Comparison of ENCODE assay signal across 17 cellular contexts in the genomic region with DNA sequence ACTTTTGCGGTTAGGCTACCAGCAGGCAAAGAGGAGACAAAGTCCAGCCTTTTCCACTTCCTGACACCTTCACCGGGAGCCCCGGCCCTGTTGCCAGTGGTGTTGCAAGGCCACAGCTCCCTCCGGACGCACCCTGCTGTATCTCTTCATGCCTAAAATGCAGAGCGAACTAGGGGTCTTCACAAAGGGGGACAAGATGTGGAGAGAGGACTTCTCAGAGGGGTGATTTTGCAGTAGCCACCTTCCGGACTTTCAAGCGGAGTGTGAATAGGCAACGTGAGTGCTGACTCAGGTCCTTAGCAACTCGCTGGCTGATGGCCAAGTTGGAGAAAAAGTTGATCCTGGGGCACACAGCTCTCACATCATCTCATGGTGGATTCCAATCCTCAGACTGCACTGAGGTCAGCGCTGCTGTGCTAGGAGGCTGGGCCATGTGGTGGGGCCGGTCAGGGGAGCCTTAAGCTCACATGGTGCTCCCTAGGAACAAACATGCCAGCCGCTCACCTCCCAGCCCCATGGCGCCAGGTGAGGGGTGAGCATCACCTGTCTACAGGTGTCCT.
DNase-seq lines count a peak whose midpoint lies in the region; FAIRE-seq and TF ChIP-seq lines count a peak whose summit lies in the region.
"Had no signal": no experiment of that assay in that cellular context is flagged by ENCODE, and none has a peak within 500 bp of the region (broad histone marks: within the 10 kb centered on the region; RNA-seq: fewer than 3 reads in every experiment).

No MANE protein-coding gene starts in this region.

- TF ChIP-seq CTCF in HEK293 (tag by site-specific recombination; IDR thresholded peaks at IDR 0.05) = no peak
- no peak for TF ChIP-seq CTCF in retinal pigment epithelial cell (conservative IDR thresholded peaks at IDR 0.05; ENCODE audit: low read depth, low read length)
- no peak for TF ChIP-seq CTCF in endodermal cell (conservative IDR thresholded peaks at IDR 0.05)

- H3K36me3 ChIP-seq in HEK293 (ENCODE audit: control insufficient read depth in 2 of 2, insufficient read depth in 1 of 2, low read length in 2 of 2) (no peaks in the 10 kb centered on the region), endodermal cell (ENCODE audit: control insufficient read depth, insufficient read depth, low read length) (no peaks in the 10 kb centered on the region)

- no peaks in the 10 kb centered on the region for H3K27me3 ChIP-seq in endodermal cell (ENCODE audit: control insufficient read depth, insufficient read depth, low read length, poor library complexity, severe bottlenecking)
- H3K27me3 ChIP-seq: dorsolateral prefrontal cortex had no signal

- H3K4me3 Mint-ChIP-seq in activated CD4-positive, alpha-beta T cell treated with anti-CD3 and anti-CD28 coated beads, Interleukin-2, amount 10 ng/mL, durations not matched to agents 7 days and 5 days = no peak overlapping the region
- H3K4me3 Mint-ChIP-seq in endodermal cell = no peak overlapping the region
- H3K4me3 Mint-ChIP-seq: stimulated activated naive CD8-positive, alpha-beta T cell treated with anti-CD3 and anti-CD28 coated beads, Interleukin-15, amount 100 ng/mL, for 72 hours had no signal

- H3K9ac ChIP-seq in endodermal cell (ENCODE audit: extremely low read depth, low read length, poor library complexity, severe bottlenecking) = no peak overlapping the region

- no peak overlapping the region for H3K27ac Mint-ChIP-seq in activated CD4-positive, alpha-beta T cell treated with anti-CD3 and anti-CD28 coated beads, Interleukin-2, amount 10 ng/mL, durations not matched to agents 7 days and 5 days
- no peak overlapping the region for H3K27ac Mint-ChIP-seq in endodermal cell
- H3K27ac Mint-ChIP-seq: stimulated activated naive CD8-positive, alpha-beta T cell treated with anti-CD3 and anti-CD28 coated beads, Interleukin-15, amount 100 ng/mL, for 72 hours had no signal

- no peak overlapping the region for H3K27ac ChIP-seq in HEK293 (ENCODE audit: extremely low read depth, low read depth, low read length)
- H3K27ac ChIP-seq in endodermal cell (ENCODE audit: low read depth, low read length) = no peak overlapping the region
- H3K27ac ChIP-seq: dorsolateral prefrontal cortex, psoas muscle had no signal

- H3K4me1 ChIP-seq in HEK293 (ENCODE audit: control insufficient read depth, insufficient read depth, low read length) (peaks cover 9% of the 10 kb centered on the region), endodermal cell (ENCODE audit: control insufficient read depth, insufficient read depth, low read length) (no peaks in the 10 kb centered on the region)

- DNase-seq in RCC 7860 (ENCODE audit: low spot score) = peak; percentile 64
- DNase-seq in fibroblast of peridontal ligament (ENCODE audit: extremely low read depth) = peak; percentile 27
- peak; percentile 94 for DNase-seq in retinal pigment epithelial cell (ENCODE audit: low read depth)
- no peak for DNase-seq in activated CD4-positive, alpha-beta T cell treated with anti-CD3 and anti-CD28 coated beads, Interleukin-2, amount 10 ng/mL, durations not matched to agents 7 days and 5 days
- no peak for DNase-seq in endodermal cell
- DNase-seq in SKM-1 treated with dmso at 0.1 percent for 144 hours (lab: John Stamatoyannopoulos, UW; ENCODE audit: unreplicated experiment) = no peak
- DNase-seq: Caco-2; dorsolateral prefrontal cortex; midbrain; NCI-H2171 treated with DMSO at 0.1 percent for 48 hours; OCI-M1; psoas muscle; stimulated activated naive CD8-positive, alpha-beta T cell treated with anti-CD3 and anti-CD28 coated beads, Interleukin-15, amount 100 ng/mL, for 72 hours had no signal

- no peak overlapping the region for H3K4me3 ChIP-seq in HEK293 (ENCODE audit: low read depth, low read length)
- H3K4me3 ChIP-seq in retinal pigment epithelial cell (ENCODE audit: low read length) = no peak overlapping the region
- H3K4me3 ChIP-seq in endodermal cell (ENCODE audit: low read length) = no peak overlapping the region
- H3K4me3 ChIP-seq: dorsolateral prefrontal cortex, GM12878, psoas muscle had no signal

- POLR2A ChIA-PET in HEK293 (lab: Yijun Ruan, JAX) = interaction anchor here (0.5 kb wide), 1 partner anchor 23 kb away, joined by 4 read pairs; no protein-coding TSS in a partner anchor
- POLR2A ChIA-PET in activated CD4-positive, alpha-beta T cell treated with anti-CD3 and anti-CD28 coated beads, Interleukin-2, amount 10 ng/mL, durations not matched to agents 7 days and 5 days (lab: Charles Lee) = no interaction called here

- CTCF ChIA-PET in HEK293 (lab: Yijun Ruan, JAX) = interaction anchor here (0.6 kb wide), 1 partner anchor 231 kb away, joined by 3 read pairs; no protein-coding TSS in a partner anchor
- CTCF ChIA-PET in activated CD4-positive, alpha-beta T cell treated with anti-CD3 and anti-CD28 coated beads, Interleukin-2, amount 10 ng/mL, durations not matched to agents 7 days and 5 days (lab: Charles Lee) = no interaction called here

- no peaks in the 10 kb centered on the region for H3K9me3 ChIP-seq in HEK293 (ENCODE audit: control insufficient read depth, insufficient read depth, low read depth, low read length)
- H3K9me3 ChIP-seq in endodermal cell (ENCODE audit: control insufficient read depth, low read length) = no peaks in the 10 kb centered on the region
- H3K9me3 ChIP-seq: Caco-2, psoas muscle had no signal

- WGBS in endodermal cell (ENCODE audit: insufficient coverage in 1 of 2, insufficient read length in 1 of 2), 2 experiments = 93 to 96% methylated on average over 8 to 14 of the region's 14 CpGs

- H3K9me3 Mint-ChIP-seq in activated CD4-positive, alpha-beta T cell treated with anti-CD3 and anti-CD28 coated beads, Interleukin-2, amount 10 ng/mL, durations not matched to agents 7 days and 5 days = no peaks in the 10 kb centered on the region
- H3K9me3 Mint-ChIP-seq in endodermal cell = no peaks in the 10 kb centered on the region
- H3K9me3 Mint-ChIP-seq: activated naive CD4-positive, alpha-beta T cell treated with anti-CD3 and anti-CD28 coated beads, Interleukin-2, amount 50 U/mL, for 72 hours; stimulated activated naive CD8-positive, alpha-beta T cell treated with anti-CD3 and anti-CD28 coated beads, Interleukin-15, amount 100 ng/mL, for 72 hours had no signal

- H3K4me1 Mint-ChIP-seq in activated CD4-positive, alpha-beta T cell treated with anti-CD3 and anti-CD28 coated beads, Interleukin-2, amount 10 ng/mL, durations not matched to agents 7 days and 5 days = no peaks in the 10 kb centered on the region
- H3K4me1 Mint-ChIP-seq in endodermal cell = no peaks in the 10 kb centered on the region
- H3K4me1 Mint-ChIP-seq: stimulated activated naive CD8-positive, alpha-beta T cell treated with anti-CD3 and anti-CD28 coated beads, Interleukin-15, amount 100 ng/mL, for 72 hours had no signal

- H3K27me3 Mint-ChIP-seq in activated CD4-positive, alpha-beta T cell treated with anti-CD3 and anti-CD28 coated beads, Interleukin-2, amount 10 ng/mL, durations not matched to agents 7 days and 5 days = no peaks in the 10 kb centered on the region
- H3K27me3 Mint-ChIP-seq in endodermal cell (ENCODE audit: insufficient read depth) = no peaks in the 10 kb centered on the region
- H3K27me3 Mint-ChIP-seq: stimulated activated naive CD8-positive, alpha-beta T cell treated with anti-CD3 and anti-CD28 coated beads, Interleukin-15, amount 100 ng/mL, for 72 hours had no signal

- no peak for FAIRE-seq in RCC 7860 (lab: Jason Lieb, UNC)
- FAIRE-seq: GM12878, H1 had no signal

- no peaks in the 10 kb centered on the region for H3K36me3 Mint-ChIP-seq in activated CD4-positive, alpha-beta T cell treated with anti-CD3 and anti-CD28 coated beads, Interleukin-2, amount 10 ng/mL, durations not matched to agents 7 days and 5 days (ENCODE audit: low read depth)
- no peaks in the 10 kb centered on the region for H3K36me3 Mint-ChIP-seq in endodermal cell (ENCODE audit: low read depth)
- H3K36me3 Mint-ChIP-seq: activated naive CD4-positive, alpha-beta T cell treated with anti-CD3 and anti-CD28 coated beads, Interleukin-2, amount 50 U/mL, for 72 hours had no signal

TF ChIP-seq in HEK293, 187 proteins besides CTCF, POLR2A, EP300 and RAD21 (continues in another document):
- TF ChIP-seq ZBTB17 (tag by site-specific recombination; IDR thresholded peaks at IDR 0.05) (0 out of 2 replicates have a peak, but pooled peaks have one; percentile 11), ZNF184 (tag by site-specific recombination; IDR thresholded peaks at IDR 0.05) (0 out of 2 replicates have a peak, but pooled peaks have one; percentile 20), ZNF138 (tag by site-specific recombination; IDR thresholded peaks at IDR 0.05; ENCODE audit: borderline replicate concordance) (no peak)
- TF ChIP-seq, protein P1, sequence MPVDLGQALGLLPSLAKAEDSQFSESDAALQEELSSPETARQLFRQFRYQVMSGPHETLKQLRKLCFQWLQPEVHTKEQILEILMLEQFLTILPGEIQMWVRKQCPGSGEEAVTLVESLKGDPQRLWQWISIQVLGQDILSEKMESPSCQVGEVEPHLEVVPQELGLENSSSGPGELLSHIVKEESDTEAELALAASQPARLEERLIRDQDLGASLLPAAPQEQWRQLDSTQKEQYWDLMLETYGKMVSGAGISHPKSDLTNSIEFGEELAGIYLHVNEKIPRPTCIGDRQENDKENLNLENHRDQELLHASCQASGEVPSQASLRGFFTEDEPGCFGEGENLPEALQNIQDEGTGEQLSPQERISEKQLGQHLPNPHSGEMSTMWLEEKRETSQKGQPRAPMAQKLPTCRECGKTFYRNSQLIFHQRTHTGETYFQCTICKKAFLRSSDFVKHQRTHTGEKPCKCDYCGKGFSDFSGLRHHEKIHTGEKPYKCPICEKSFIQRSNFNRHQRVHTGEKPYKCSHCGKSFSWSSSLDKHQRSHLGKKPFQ (tag by site-specific recombination; IDR thresholded peaks at IDR 0.05) = 0 out of 2 replicates have a peak, but pooled peaks have one; percentile 45
- TF ChIP-seq, protein P2, sequence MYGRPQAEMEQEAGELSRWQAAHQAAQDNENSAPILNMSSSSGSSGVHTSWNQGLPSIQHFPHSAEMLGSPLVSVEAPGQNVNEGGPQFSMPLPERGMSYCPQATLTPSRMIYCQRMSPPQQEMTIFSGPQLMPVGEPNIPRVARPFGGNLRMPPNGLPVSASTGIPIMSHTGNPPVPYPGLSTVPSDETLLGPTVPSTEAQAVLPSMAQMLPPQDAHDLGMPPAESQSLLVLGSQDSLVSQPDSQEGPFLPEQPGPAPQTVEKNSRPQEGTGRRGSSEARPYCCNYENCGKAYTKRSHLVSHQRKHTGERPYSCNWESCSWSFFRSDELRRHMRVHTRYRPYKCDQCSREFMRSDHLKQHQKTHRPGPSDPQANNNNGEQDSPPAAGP (tag by site-specific recombination; IDR thresholded peaks at IDR 0.05) = no peak

Comparison
In these comparisons a context has a peak if more than half of its experiments do, and no peak if none do; other contexts are left out.
1. DNase-seq: peak in RCC 7860 (single experiment), fibroblast of peridontal ligament (single experiment) and retinal pigment epithelial cell (single experiment); none in activated CD4-positive, alpha-beta T cell treated with anti-CD3 and anti-CD28 coated beads, Interleukin-2, amount 10 ng/mL, durations not matched to agents 7 days and 5 days (single experiment), endodermal cell (single experiment) and SKM-1 treated with dmso at 0.1 percent for 144 hours (single experiment).